14 cellular contexts compared by ENCODE assay signal in the genomic region with DNA sequence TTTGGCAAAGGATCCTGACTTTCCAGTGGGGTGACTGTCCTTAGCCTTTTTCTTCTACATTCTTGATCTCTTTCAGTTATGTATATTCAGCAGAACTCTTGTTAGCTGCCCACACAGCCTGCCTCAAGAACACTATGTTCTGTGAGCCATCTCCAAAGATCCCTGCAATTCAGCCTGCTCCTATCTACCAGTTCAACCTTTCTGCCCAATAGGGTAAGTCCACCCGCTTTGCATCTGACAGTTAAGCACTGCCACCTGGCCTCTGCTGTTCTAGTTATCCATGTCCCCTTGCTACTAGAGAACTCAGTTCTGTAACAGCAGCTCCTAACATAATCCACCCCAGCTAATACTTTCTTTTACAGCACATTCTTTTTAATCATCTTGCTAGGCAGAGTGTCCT. TPM values are rescaled to one million over a fixed set of nuclear protein-coding genes. Genes with fewer than 3 reads are reported as not detected.
DNase-seq lines count a peak whose midpoint lies in the region; ATAC-seq, FAIRE-seq and TF ChIP-seq lines count a peak whose summit lies in the region.
"Had no signal": no experiment of that assay in that cellular context is flagged by ENCODE, and none has a peak within 500 bp of the region (broad histone marks: within the 10 kb centered on the region; RNA-seq: fewer than 3 reads in every experiment).

No MANE protein-coding gene starts in this region.

- H3K4me1 ChIP-seq in body of pancreas (no peaks in the 10 kb centered on the region), left lung (no peaks in the 10 kb centered on the region)
- H3K4me1 ChIP-seq: colonic mucosa had no signal

- no peak for TF ChIP-seq POLR2A in body of pancreas (IDR thresholded peaks at IDR 0.05)

- FAIRE-seq in D721Med (lab: Jason Lieb, UNC), result no peak

- intact Hi-C loops in body of pancreas (cut with DNase I) (no loop called here), left lung (cut with DNase I) (no loop called here)

- no peaks in the 10 kb centered on the region for H3K9me3 ChIP-seq in body of pancreas
- no peaks in the 10 kb centered on the region for H3K9me3 ChIP-seq in left lung
- H3K9me3 ChIP-seq: colonic mucosa had no signal

- TF ChIP-seq CTCF in body of pancreas (IDR thresholded peaks at IDR 0.05), result no peak
- TF ChIP-seq CTCF in left lung (IDR thresholded peaks at IDR 0.05), result no peak
- no peak for TF ChIP-seq CTCF in D721Med (IDR thresholded peaks at IDR 0.05; ENCODE audit: insufficient read depth, missing control alignments)

- peak; percentile 59 for ATAC-seq in body of pancreas
- peak; percentile 34 for ATAC-seq in left lung

- H3K27me3 ChIP-seq in body of pancreas (no peaks in the 10 kb centered on the region), left lung (peaks cover 2 to 4% of the 10 kb centered on the region in 2 donors)
- H3K27me3 ChIP-seq: colonic mucosa had no signal

- DNase-seq in NCI-H82 (lab: John Stamatoyannopoulos, UW), result peak; percentile 79
- DNase-seq in body of pancreas, result peak in 1 of 4 donors; percentile 14
- DNase-seq in left lung, result no peak
- no peak for DNase-seq in D721Med (ENCODE audit: insufficient read length, low spot score)
- DNase-seq in NCI-H446 treated with DMSO at 0.1 percent for 48 hours (lab: John Stamatoyannopoulos, UW), result no peak
- no peak for DNase-seq in NOMO-1 (lab: John Stamatoyannopoulos, UW; ENCODE audit: unreplicated experiment in 2 of 2)
- DNase-seq: activated T-cell treated with anti-CD3 and anti-CD28 coated beads for 4 hours, colonic mucosa, Kasumi-1, NCI-H1694 treated with DMSO at 0.1 percent for 48 hours had no signal

- H3K36me3 ChIP-seq in body of pancreas (replicated peaks in 1 of 2; ENCODE audit: insufficient read depth in 1 of 2, low read depth in 2 of 2) (no peaks in the 10 kb centered on the region), left lung (no peaks in the 10 kb centered on the region)
- H3K36me3 ChIP-seq: colonic mucosa had no signal

- no peak overlapping the region for H3K27ac ChIP-seq in body of pancreas
- peak overlapping the region in 1 of 2 donors; percentile 61 for H3K27ac ChIP-seq in left lung
- peak overlapping the region; percentile 57 for H3K27ac ChIP-seq in temporal lobe (ENCODE audit: low read depth, low read length)
- H3K27ac ChIP-seq: C4-2B, colonic mucosa had no signal

- WGBS in body of pancreas, 2 donors, result 81 to 91% methylated on average over 1 of the region's 1 CpG

- H3K4me3 ChIP-seq in body of pancreas (no peak overlapping the region), left lung (no peak overlapping the region)
- H3K4me3 ChIP-seq: colonic mucosa had no signal

RNA-seq across cellular contexts. Expression of gene OR9A2, which starts 13.5 kb away (rescaled TPM):
- total RNA-seq in body of pancreas, result not detected
- total RNA-seq in left lung, result not detected
- total RNA-seq in temporal lobe, result 0.49 TPM
- total RNA-seq: colonic mucosa; NCI-H460; T-helper 2 cell treated with Interferon-gamma antibody and Interleukin-4, amounts not matched to agents 100 ng/mL and 5 ng/mL, for 36 hours had no signal

RNA-seq across cellular contexts. Expression of gene OR6V1, which starts 38.7 kb away (rescaled TPM):
- not detected for total RNA-seq in body of pancreas
- not detected for total RNA-seq in left lung
- total RNA-seq in temporal lobe, result not detected
- total RNA-seq: colonic mucosa; NCI-H460; T-helper 2 cell treated with Interferon-gamma antibody and Interleukin-4, amounts not matched to agents 100 ng/mL and 5 ng/mL, for 36 hours had no signal

RNA-seq across cellular contexts. Expression of gene KEL, which starts 51.3 kb away (rescaled TPM):
- under 1 TPM in 1 of 2 donors, not detected in 1; 0.33 TPM for total RNA-seq in body of pancreas
- under 1 TPM; 0.58 to 0.96 TPM for total RNA-seq in left lung
- total RNA-seq in temporal lobe, result 0.49 TPM
